In the genomic region with DNA sequence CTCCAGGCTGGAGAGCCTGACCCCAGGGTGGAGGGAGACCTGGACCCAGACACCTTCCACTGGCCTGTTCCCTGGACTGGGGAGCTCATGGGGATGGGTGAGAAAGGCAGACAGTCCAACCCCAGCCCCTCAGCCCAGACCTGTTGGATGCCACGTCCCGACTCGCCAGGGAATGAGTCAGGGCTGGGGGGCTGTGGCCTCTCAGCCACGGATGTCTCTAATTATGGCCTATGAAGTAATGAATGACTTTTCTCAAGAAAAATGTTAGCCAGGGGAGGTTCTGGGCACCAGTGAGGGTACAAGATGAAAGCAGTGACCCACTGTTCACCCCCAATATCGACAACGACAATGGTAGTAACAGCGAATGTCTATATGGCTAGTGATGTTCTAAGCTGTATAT, we compare ENCODE assay signal across 11 cellular contexts.
DNase-seq lines count a peak whose midpoint lies in the region; ATAC-seq, FAIRE-seq and TF ChIP-seq lines count a peak whose summit lies in the region.
"Had no signal": no experiment of that assay in that cellular context is flagged by ENCODE, and none has a peak within 500 bp of the region (broad histone marks: within the 10 kb centered on the region; RNA-seq: fewer than 3 reads in every experiment).

No MANE protein-coding gene starts in this region.

- no CpG with 5 or more reads among the region's 7 CpGs for WGBS in neuronal stem cell (ENCODE audit: extremely low coverage in 2 of 2, insufficient read length in 2 of 2, insufficient replicate concordance in 1 of 2), 2 donors

- H3K27ac Mint-ChIP-seq in CD4-positive, alpha-beta memory T cell, result peak overlapping the region in 6 of 7 donors; percentile 47 to 77 (median 62)
- no peak overlapping the region for H3K27ac Mint-ChIP-seq in GM23338

- H2BK12ac ChIP-seq in neuronal stem cell (ENCODE audit: low read length), result no peak overlapping the region

- H3K4me2 ChIP-seq in neuronal stem cell (ENCODE audit: insufficient read depth, low read length, poor library complexity, severe bottlenecking), result no peak overlapping the region
- H3K4me2 ChIP-seq in GM23338, result no peak overlapping the region

- H3K4ac ChIP-seq in neuronal stem cell (ENCODE audit: low read length), result no peak overlapping the region

- no peak overlapping the region for H2BK5ac ChIP-seq in neuronal stem cell (ENCODE audit: low read length)

- H3K9me2 ChIP-seq in GM23338 (ENCODE audit: insufficient read depth), result no peaks in the 10 kb centered on the region

- peaks cover 38 to 84% (median 53%) of the 10 kb centered on the region in 4 donors for H3K4me1 Mint-ChIP-seq in CD4-positive, alpha-beta memory T cell
- peaks cover 18% of the 10 kb centered on the region for H3K4me1 Mint-ChIP-seq in GM23338

- no peak overlapping the region for H4K91ac ChIP-seq in neuronal stem cell (ENCODE audit: low read depth, low read length, poor library complexity)

- no peak overlapping the region for H2AK5ac ChIP-seq in neuronal stem cell (ENCODE audit: low read depth, low read length)

- intact Hi-C loops in CD4-positive, alpha-beta memory T cell (cut with micrococcal nuclease), result no loop called here

- TF ChIP-seq CTCF in coronary artery (IDR thresholded peaks at IDR 0.05) (no peak), GM23338 (conservative IDR thresholded peaks at IDR 0.05; ENCODE audit: low read depth in 2 of 2) (no peak)

- peaks cover 74% of the 10 kb centered on the region for H3K4me1 ChIP-seq in CD4-positive, alpha-beta memory T cell (ENCODE audit: insufficient read depth, low read length)
- H3K4me1 ChIP-seq in neuronal stem cell (ENCODE audit: control insufficient read depth in 2 of 2, insufficient read depth in 1 of 2, low read depth in 1 of 2, low read length in 2 of 2) (peaks cover 20 to 21% of the 10 kb centered on the region in 2 donors), GM23338 (ENCODE audit: insufficient read depth) (0 out of 2 replicates have a peak, but pooled peaks cover 3% of the 10 kb centered on the region)

- no peak for FAIRE-seq in RCC 7860 (lab: Jason Lieb, UNC)

- H3K36me3 Mint-ChIP-seq in CD4-positive, alpha-beta memory T cell, result peaks cover 0 to 23% of the 10 kb centered on the region in 2 donors
- no peaks in the 10 kb centered on the region for H3K36me3 Mint-ChIP-seq in GM23338 (ENCODE audit: low read depth)

- no peak overlapping the region for H3K9ac ChIP-seq in neuronal stem cell (ENCODE audit: low read depth, low read length, poor library complexity)

- H2BK15ac ChIP-seq in neuronal stem cell (ENCODE audit: low read length), result no peak overlapping the region

- peaks cover 4% of the 10 kb centered on the region for H3K36me3 ChIP-seq in CD4-positive, alpha-beta memory T cell (ENCODE audit: insufficient read depth, low read length)
- no peaks in the 10 kb centered on the region for H3K36me3 ChIP-seq in neuronal stem cell (replicated peaks in 1 of 2; ENCODE audit: control insufficient read depth in 2 of 2, insufficient read depth in 2 of 2, low read length in 2 of 2)
- no peaks in the 10 kb centered on the region for H3K36me3 ChIP-seq in GM23338 (ENCODE audit: insufficient read depth)
- H3K36me3 ChIP-seq: thyroid gland had no signal

- CTCF ChIA-PET in CD4-positive, alpha-beta memory T cell (lab: Charles Lee; ENCODE audit: partially characterized antibody), result no interaction called here

- H3K4me3 ChIP-seq in CD4-positive, alpha-beta memory T cell (ENCODE audit: low read length in 2 of 2), result no peak overlapping the region
- H3K4me3 ChIP-seq in coronary artery (peak overlapping the region; percentile 11), neuronal stem cell (ENCODE audit: low read length in 2 of 2) (no peak overlapping the region), GM23338 (no peak overlapping the region)
- H3K4me3 ChIP-seq: thyroid gland had no signal

- no peaks in the 10 kb centered on the region for H3K27me3 ChIP-seq in CD4-positive, alpha-beta memory T cell (ENCODE audit: insufficient read depth, low read length)
- no peaks in the 10 kb centered on the region for H3K27me3 ChIP-seq in neuronal stem cell (ENCODE audit: control insufficient read depth in 3 of 3, insufficient read depth in 3 of 3, low read depth in 1 of 3, low read length in 3 of 3)
- no peaks in the 10 kb centered on the region for H3K27me3 ChIP-seq in GM23338 (ENCODE audit: insufficient read depth)
- H3K27me3 ChIP-seq: thyroid gland had no signal

- peak overlapping the region; percentile 19 for H3K18ac ChIP-seq in neuronal stem cell (ENCODE audit: low read length)

- no peak for ATAC-seq in GM19395 (IDR thresholded peaks at IDR 0.05; ENCODE audit: unreplicated experiment)
- ATAC-seq in GM18870 (IDR thresholded peaks at IDR 0.05; ENCODE audit: unreplicated experiment), result no peak
- no peak for ATAC-seq in GM23338

- H3K9me3 ChIP-seq in CD4-positive, alpha-beta memory T cell (ENCODE audit: control insufficient read depth in 1 of 2, low read length in 2 of 2), result no peaks in the 10 kb centered on the region
- H3K9me3 ChIP-seq in neuronal stem cell (replicated peaks in 1 of 2; ENCODE audit: control insufficient read depth in 2 of 2, insufficient read depth in 1 of 2, low read depth in 1 of 2, low read length in 2 of 2), result no peaks in the 10 kb centered on the region
- H3K9me3 ChIP-seq: thyroid gland had no signal

- H3K9me3 Mint-ChIP-seq in CD4-positive, alpha-beta memory T cell, result no peaks in the 10 kb centered on the region
- H3K9me3 Mint-ChIP-seq in GM23338, result no peaks in the 10 kb centered on the region

- no peak overlapping the region for H3K4me3 Mint-ChIP-seq in CD4-positive, alpha-beta memory T cell
- H3K4me3 Mint-ChIP-seq in GM23338, result no peak overlapping the region

- no peak overlapping the region for H3K14ac ChIP-seq in neuronal stem cell (ENCODE audit: low read length)

- DNase-seq in CD4-positive, alpha-beta memory T cell, result no peak
- DNase-seq in RCC 7860 (ENCODE audit: low spot score), result peak; percentile 4
- DNase-seq in coronary artery (ENCODE audit: low spot score), result no peak
- no peak for DNase-seq in neuronal stem cell (ENCODE audit: low spot score)
- no peak for DNase-seq in effector CD8-positive, alpha-beta T cell (lab: John Stamatoyannopoulos, UW)
- DNase-seq in GM23338 (ENCODE audit: low spot score), result no peak
- DNase-seq: activated naive CD4-positive, alpha-beta T cell; NCI-H1092 treated with DMSO at 0.1 percent for 48 hours had no signal

- H3K23ac ChIP-seq in neuronal stem cell (ENCODE audit: low read depth, low read length, poor library complexity), result no peak overlapping the region

- POLR2A ChIA-PET in CD4-positive, alpha-beta memory T cell (lab: Charles Lee; ENCODE audit: partially characterized antibody), result no interaction called here

- no peak overlapping the region for H2AFZ ChIP-seq in neuronal stem cell (ENCODE audit: low read length)
- H2AFZ ChIP-seq in GM23338, result no peak overlapping the region

- H4K8ac ChIP-seq in neuronal stem cell (ENCODE audit: low read depth, low read length), result no peak overlapping the region

- H3K27me3 Mint-ChIP-seq in CD4-positive, alpha-beta memory T cell, result no peaks in the 10 kb centered on the region
- H3K27me3 Mint-ChIP-seq in GM23338 (ENCODE audit: insufficient read depth, low read depth, poor library complexity), result peaks cover 6% of the 10 kb centered on the region

- no peak overlapping the region for H2BK120ac ChIP-seq in neuronal stem cell (ENCODE audit: low read depth, low read length)

- H3K79me1 ChIP-seq in neuronal stem cell (ENCODE audit: low read depth, low read length), result peaks cover 5% of the 10 kb centered on the region

- no peak overlapping the region for H3K27ac ChIP-seq in CD4-positive, alpha-beta memory T cell (ENCODE audit: low read depth, low read length)
- H3K27ac ChIP-seq in coronary artery, result peak overlapping the region; percentile 66 to 76
- H3K27ac ChIP-seq in neuronal stem cell (replicated peaks; ENCODE audit: low read length), result no peak overlapping the region
- H3K27ac ChIP-seq in GM23338 (ENCODE audit: low read depth), result no peak overlapping the region
- H3K27ac ChIP-seq: thyroid gland had no signal

- H3K79me2 ChIP-seq in GM23338 (replicated peaks; ENCODE audit: insufficient read depth), result peaks cover 9% of the 10 kb centered on the region

- no peaks in the 10 kb centered on the region for H3F3A ChIP-seq in GM23338 (replicated peaks; ENCODE audit: low read depth)

- H4K20me1 ChIP-seq in GM23338 (replicated peaks; ENCODE audit: insufficient read depth), result peaks cover 16% of the 10 kb centered on the region; the same call in 1 of the 2 replicates

TF ChIP-seq in GM23338, 12 proteins besides CTCF, POLR2A, EP300 and RAD21 (continues in another document):
- TF ChIP-seq, protein P1, sequence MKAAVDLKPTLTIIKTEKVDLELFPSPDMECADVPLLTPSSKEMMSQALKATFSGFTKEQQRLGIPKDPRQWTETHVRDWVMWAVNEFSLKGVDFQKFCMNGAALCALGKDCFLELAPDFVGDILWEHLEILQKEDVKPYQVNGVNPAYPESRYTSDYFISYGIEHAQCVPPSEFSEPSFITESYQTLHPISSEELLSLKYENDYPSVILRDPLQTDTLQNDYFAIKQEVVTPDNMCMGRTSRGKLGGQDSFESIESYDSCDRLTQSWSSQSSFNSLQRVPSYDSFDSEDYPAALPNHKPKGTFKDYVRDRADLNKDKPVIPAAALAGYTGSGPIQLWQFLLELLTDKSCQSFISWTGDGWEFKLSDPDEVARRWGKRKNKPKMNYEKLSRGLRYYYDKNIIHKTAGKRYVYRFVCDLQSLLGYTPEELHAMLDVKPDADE (IDR thresholded peaks at IDR 0.05), result no peak

Comparison
In these comparisons a context has a peak if more than half of its experiments do, and no peak if none do; other contexts are left out.
1. H3K27ac ChIP-seq: peak in coronary artery (2 of 2); none in CD4-positive, alpha-beta memory T cell (single experiment), neuronal stem cell (single experiment) and GM23338 (single experiment).